8 cellular contexts compared by ENCODE assay signal in genomic region chr16:70287304-70287971, GRCh38. TPM values are rescaled to one million over a fixed set of nuclear protein-coding genes. Genes with fewer than 3 reads are reported as not detected.
DNase-seq lines count a peak whose midpoint lies in the region; ATAC-seq and TF ChIP-seq lines count a peak whose summit lies in the region.
"Not testable (repeated sequence)": the region's sequence is repeated elsewhere in the genome, so short reads cannot be mapped to it uniquely, and the experiment has no call there.

No MANE protein-coding gene starts in this region.

- H3K9me2 ChIP-seq in PC-3 (replicated peaks; ENCODE audit: low read length): not testable (repeated sequence)

- not testable (repeated sequence) for H3F3A ChIP-seq in PC-3 (ENCODE audit: low read length, unreplicated experiment)

- H3K4me1 Mint-ChIP-seq in CD4-positive, alpha-beta T cell (ENCODE audit: low read depth): peaks cover 27% of the 10 kb centered on the region
- H3K4me1 Mint-ChIP-seq in activated CD4-positive, alpha-beta memory T cell treated with anti-CD3 and anti-CD28 coated beads, Interleukin-2, amount 10 ng/mL, durations not matched to agents 7 days and 5 days: peaks cover 50% of the 10 kb centered on the region
- H3K4me1 Mint-ChIP-seq in naive B cell: peaks cover 17 to 24% (median 18%) of the 10 kb centered on the region in 3 donors
- H3K4me1 Mint-ChIP-seq in stimulated activated naive CD8-positive, alpha-beta T cell treated with anti-CD3 and anti-CD28 coated beads, Interleukin-15, Interleukin-2, amounts not matched to agents 100 ng/mL and 50 ng/mL, for 24 hours (ENCODE audit: low read depth): peaks cover 40% of the 10 kb centered on the region

- H3K27me3 ChIP-seq in CD4-positive, alpha-beta T cell (ENCODE audit: control insufficient read depth, insufficient read depth, low read length); HL-60 (ENCODE audit: insufficient read depth, poor library complexity, severe bottlenecking); PC-3 (ENCODE audit: low read length); body of pancreas: not testable (repeated sequence)

- BruUV-seq in PC-3 (replicated peaks; lab: Mats Ljungman, UMichigan): not testable (repeated sequence)

- not testable (repeated sequence) for TF ChIP-seq CTCF in CD4-positive, alpha-beta T cell (IDR thresholded peaks at IDR 0.05); HL-60 (IDR thresholded peaks at IDR 0.05; ENCODE audit: insufficient read depth, low read length); PC-3 (conservative IDR thresholded peaks at IDR 0.05; ENCODE audit: low read depth, low read length); body of pancreas (IDR thresholded peaks at IDR 0.05); fibroblast of villous mesenchyme (IDR thresholded peaks at IDR 0.05; ENCODE audit: insufficient read depth, low read depth, low read length)

- H3K4me3 ChIP-seq in HL-60 (replicated peaks; ENCODE audit: insufficient read depth, low read length) (peak overlapping the region; percentile 87), PC-3 (ENCODE audit: low read length) (peak overlapping the region; percentile 96), fibroblast of villous mesenchyme (ENCODE audit: low read depth, low read length) (peak overlapping the region; percentile 77)
- H3K4me3 ChIP-seq in body of pancreas: not testable (repeated sequence)

- POLR2A ChIA-PET in CD4-positive, alpha-beta T cell (lab: Charles Lee): interaction anchor here (0.7 to 2.8 kb wide), 4 partner anchors 12 to 236 kb away, joined by 3 to 100 read pairs (median 32); partner anchors contain the start of genes COG4, DDX19A and DDX19B
- POLR2A ChIA-PET in PC-3 (lab: Charles Lee; ENCODE audit: unreplicated experiment): interaction anchor here (0.6 kb wide), 1 partner anchor 20 kb away, joined by 4 read pairs; no protein-coding TSS in a partner anchor
- POLR2A ChIA-PET in activated CD4-positive, alpha-beta memory T cell treated with anti-CD3 and anti-CD28 coated beads, Interleukin-2, amount 10 ng/mL, durations not matched to agents 7 days and 5 days (lab: Charles Lee): interaction anchor here (0.8 to 2.9 kb wide), 5 partner anchors 12 to 236 kb away, joined by 3 to 73 read pairs (median 44); partner anchors contain the start of genes COG4, DDX19A, DDX19B and SF3B3

- H3K27ac ChIP-seq in CD4-positive, alpha-beta T cell (ENCODE audit: low read depth, low read length); PC-3 (ENCODE audit: low read length): not testable (repeated sequence)
- peak overlapping the region; percentile 98 for H3K27ac ChIP-seq in HL-60 (replicated peaks)
- H3K27ac ChIP-seq in body of pancreas: peak overlapping the region in 3 of 4 donors; percentile 90 to 98 (median 98)

- peaks cover 50% of the 10 kb centered on the region for H3K79me2 ChIP-seq in PC-3 (ENCODE audit: low read length)

- peaks cover 31% of the 10 kb centered on the region for H3K36me3 Mint-ChIP-seq in CD4-positive, alpha-beta T cell (ENCODE audit: low read depth)
- peaks cover 32% of the 10 kb centered on the region for H3K36me3 Mint-ChIP-seq in activated CD4-positive, alpha-beta memory T cell treated with anti-CD3 and anti-CD28 coated beads, Interleukin-2, amount 10 ng/mL, durations not matched to agents 7 days and 5 days (ENCODE audit: low read depth)
- H3K36me3 Mint-ChIP-seq in naive B cell: not testable (repeated sequence)
- peaks cover 37% of the 10 kb centered on the region for H3K36me3 Mint-ChIP-seq in stimulated activated naive CD8-positive, alpha-beta T cell treated with anti-CD3 and anti-CD28 coated beads, Interleukin-15, Interleukin-2, amounts not matched to agents 100 ng/mL and 50 ng/mL, for 24 hours (ENCODE audit: low read depth)

- not testable (repeated sequence) for H3K27me3 Mint-ChIP-seq in CD4-positive, alpha-beta T cell; activated CD4-positive, alpha-beta memory T cell treated with anti-CD3 and anti-CD28 coated beads, Interleukin-2, amount 10 ng/mL, durations not matched to agents 7 days and 5 days; naive B cell; stimulated activated naive CD8-positive, alpha-beta T cell treated with anti-CD3 and anti-CD28 coated beads, Interleukin-15, Interleukin-2, amounts not matched to agents 100 ng/mL and 50 ng/mL, for 24 hours

- H3K9me3 Mint-ChIP-seq in CD4-positive, alpha-beta T cell; activated CD4-positive, alpha-beta memory T cell treated with anti-CD3 and anti-CD28 coated beads, Interleukin-2, amount 10 ng/mL, durations not matched to agents 7 days and 5 days; naive B cell; stimulated activated naive CD8-positive, alpha-beta T cell treated with anti-CD3 and anti-CD28 coated beads, Interleukin-15, Interleukin-2, amounts not matched to agents 100 ng/mL and 50 ng/mL, for 24 hours: not testable (repeated sequence)

- not testable (repeated sequence) for H3K36me3 ChIP-seq in PC-3 (ENCODE audit: low read depth, low read length); body of pancreas (replicated peaks in 1 of 2; ENCODE audit: insufficient read depth in 1 of 2, low read depth in 2 of 2)

- intact Hi-C loops in CD4-positive, alpha-beta T cell (cut with DNase I, micrococcal nuclease): loop anchor here in 1 of 2 experiments (5.0 kb wide), 1 partner anchor 35 kb away; the partner anchor contains the start of gene EXOSC6
- intact Hi-C loops in PC-3 (cut with micrococcal nuclease); body of pancreas (cut with DNase I): not testable (repeated sequence)

- H3K4me1 ChIP-seq in PC-3 (ENCODE audit: insufficient read depth, low read length): not testable (repeated sequence)
- H3K4me1 ChIP-seq in body of pancreas: peaks cover 31% of the 10 kb centered on the region

- DNase-seq in CD4-positive, alpha-beta T cell; HL-60 (ENCODE audit: low read depth in 1 of 2, low spot score in 1 of 2); PC-3; activated CD4-positive, alpha-beta memory T cell treated with anti-CD3 and anti-CD28 coated beads, Interleukin-2, amount 10 ng/mL, durations not matched to agents 7 days and 5 days; body of pancreas; fibroblast of villous mesenchyme (ENCODE audit: low read depth); naive B cell: not testable (repeated sequence)

- H3K4me2 ChIP-seq in PC-3 (ENCODE audit: low read length): peak overlapping the region; percentile 92

- 0 out of 2 replicates have a peak overlapping the region, but pooled peaks have one; percentile 26 for H2AFZ ChIP-seq in PC-3 (ENCODE audit: low read length)

- not testable (repeated sequence) for H4K20me1 ChIP-seq in PC-3 (ENCODE audit: low read length)

- peak overlapping the region; percentile 99 for H3K9ac ChIP-seq in PC-3 (ENCODE audit: low read length)

- peak overlapping the region; percentile 91 for H3K27ac Mint-ChIP-seq in CD4-positive, alpha-beta T cell
- peak overlapping the region; percentile 58 for H3K27ac Mint-ChIP-seq in activated CD4-positive, alpha-beta memory T cell treated with anti-CD3 and anti-CD28 coated beads, Interleukin-2, amount 10 ng/mL, durations not matched to agents 7 days and 5 days
- peak overlapping the region in 1 of 6 donors; percentile 54 for H3K27ac Mint-ChIP-seq in naive B cell
- peak overlapping the region; percentile 45 for H3K27ac Mint-ChIP-seq in stimulated activated naive CD8-positive, alpha-beta T cell treated with anti-CD3 and anti-CD28 coated beads, Interleukin-15, Interleukin-2, amounts not matched to agents 100 ng/mL and 50 ng/mL, for 24 hours

- peak overlapping the region; percentile 96 for H3K4me3 Mint-ChIP-seq in CD4-positive, alpha-beta T cell
- peak overlapping the region; percentile 99 for H3K4me3 Mint-ChIP-seq in activated CD4-positive, alpha-beta memory T cell treated with anti-CD3 and anti-CD28 coated beads, Interleukin-2, amount 10 ng/mL, durations not matched to agents 7 days and 5 days
- peak overlapping the region; percentile 40 to 99 (median 68) for H3K4me3 Mint-ChIP-seq in naive B cell
- peak overlapping the region; percentile 99 for H3K4me3 Mint-ChIP-seq in stimulated activated naive CD8-positive, alpha-beta T cell treated with anti-CD3 and anti-CD28 coated beads, Interleukin-15, Interleukin-2, amounts not matched to agents 100 ng/mL and 50 ng/mL, for 24 hours

- not testable (repeated sequence) for ATAC-seq in CD4-positive, alpha-beta T cell (ENCODE audit: poor library complexity); PC-3; body of pancreas; naive B cell (ENCODE audit: low read depth in 2 of 2)

- WGBS in body of pancreas, 2 donors: 75 to 86% methylated on average over 17 of the region's 17 CpGs

- CTCF ChIA-PET in CD4-positive, alpha-beta T cell (lab: Charles Lee): interaction anchor here (1.9 kb wide), 1 partner anchor 20 kb away, joined by 7 read pairs; no protein-coding TSS in a partner anchor
- CTCF ChIA-PET in PC-3 (lab: Charles Lee): interaction anchor here (0.6 kb wide), 1 partner anchor 33 kb away, joined by 7 read pairs; no protein-coding TSS in a partner anchor
- CTCF ChIA-PET in activated CD4-positive, alpha-beta memory T cell treated with anti-CD3 and anti-CD28 coated beads, Interleukin-2, amount 10 ng/mL, durations not matched to agents 7 days and 5 days (lab: Charles Lee): interaction anchor here (2.6 to 2.9 kb wide), 2 partner anchors 11 to 35 kb away, joined by 8 to 16 read pairs; partner anchors contain the start of genes DDX19B and EXOSC6

- not testable (repeated sequence) for H3K9me3 ChIP-seq in CD4-positive, alpha-beta T cell (ENCODE audit: control insufficient read depth, low read length); PC-3 (ENCODE audit: low read length); body of pancreas

- not testable (repeated sequence) for TF ChIP-seq POLR2A in body of pancreas (IDR thresholded peaks at IDR 0.05)

RNA-seq across cellular contexts. Expression of gene AARS1, which starts 1.9 kb away (rescaled TPM):
- total RNA-seq in CD4-positive, alpha-beta T cell: 10 to 100 TPM; 10.3 to 11.1 TPM
- 60.9 and 91.9 TPM in 2 replicates for total RNA-seq in PC-3 (2014; rRNA removed)
- 100 to 1,000 TPM; 128 to 129 TPM for total RNA-seq in activated CD4-positive, alpha-beta memory T cell treated with anti-CD3 and anti-CD28 coated beads, Interleukin-2, amount 10 ng/mL, durations not matched to agents 7 days and 5 days
- total RNA-seq in body of pancreas: 10 to 100 TPM; 49.3 to 72.8 TPM
- total RNA-seq in fibroblast of villous mesenchyme: 113 and 164 TPM in 2 replicates
- 10 to 100 TPM; 24.6 to 42.7 (median 28.8) TPM for polyA plus RNA-seq in naive B cell (ENCODE audit: low read depth in 6 of 6)

RNA-seq across cellular contexts. Expression of gene DDX19B, which starts 11.5 kb away (rescaled TPM):
- total RNA-seq in CD4-positive, alpha-beta T cell: 10 to 100 TPM; 23.0 TPM
- total RNA-seq in PC-3 (2014; rRNA removed) (18.1 and 21.5 TPM in 2 replicates), body of pancreas (10 to 100 TPM; 31.4 to 37.9 TPM), fibroblast of villous mesenchyme (23.7 and 29.0 TPM in 2 replicates)
- 10 to 100 TPM; 33.2 to 35.8 TPM for total RNA-seq in activated CD4-positive, alpha-beta memory T cell treated with anti-CD3 and anti-CD28 coated beads, Interleukin-2, amount 10 ng/mL, durations not matched to agents 7 days and 5 days
- 10 to 100 TPM; 33.8 to 54.6 (median 37.8) TPM for polyA plus RNA-seq in naive B cell (ENCODE audit: low read depth in 6 of 6)

RNA-seq across cellular contexts. Expression of gene EXOSC6, which starts 35.7 kb away (rescaled TPM):
- total RNA-seq in CD4-positive, alpha-beta T cell: 10 to 100 TPM; 27.8 to 28.2 TPM
- total RNA-seq in PC-3 (2014; rRNA removed) (21.4 and 29.9 TPM in 2 replicates), body of pancreas (10 to 100 TPM; 19.2 to 21.8 TPM), fibroblast of villous mesenchyme (32.0 and 32.9 TPM in 2 replicates)
- total RNA-seq in activated CD4-positive, alpha-beta memory T cell treated with anti-CD3 and anti-CD28 coated beads, Interleukin-2, amount 10 ng/mL, durations not matched to agents 7 days and 5 days: 10 to 100 TPM; 24.3 to 24.4 TPM
- 10 to 100 TPM in 5 of 6 donors, 1 to 10 TPM in 1; 8.1 to 24.6 (median 12.2) TPM for polyA plus RNA-seq in naive B cell (ENCODE audit: low read depth in 6 of 6)

RNA-seq across cellular contexts. Expression of gene DDX19A, which starts 59.3 kb away (rescaled TPM):
- total RNA-seq in CD4-positive, alpha-beta T cell: 10 to 100 TPM; 57.1 to 57.3 TPM
- 33.4 and 40.5 TPM in 2 replicates for total RNA-seq in PC-3 (2014; rRNA removed)
- total RNA-seq in activated CD4-positive, alpha-beta memory T cell treated with anti-CD3 and anti-CD28 coated beads, Interleukin-2, amount 10 ng/mL, durations not matched to agents 7 days and 5 days: 10 to 100 TPM; 27.3 to 27.5 TPM
- total RNA-seq in body of pancreas: 10 to 100 TPM; 18.1 to 24.1 TPM
- 41.6 and 49.7 TPM in 2 replicates for total RNA-seq in fibroblast of villous mesenchyme
- polyA plus RNA-seq in naive B cell (ENCODE audit: low read depth in 6 of 6): 10 to 100 TPM; 30.4 to 45.7 (median 38.0) TPM
